Comparison of ENCODE assay signal across 34 cellular contexts in genomic region chr11:113449743-113450142, GRCh38. TPM values are rescaled to one million over a fixed set of nuclear protein-coding genes. Genes with fewer than 3 reads are reported as not detected.
"Had no signal": no experiment of that assay in that cellular context is flagged by ENCODE, and none has a peak within 500 bp of the region (broad histone marks: within the 10 kb centered on the region; RNA-seq: fewer than 3 reads in every experiment).

No MANE protein-coding gene starts in this region.

- ATAC-seq: activated CD8-positive, alpha-beta T cell treated with anti-CD3 and anti-CD28 coated beads for 36 hours; activated naive CD4-positive, alpha-beta T cell treated with anti-CD3 and anti-CD28 coated beads, Interleukin-2, amount 50 U/mL, for 72 hours; activated T-cell treated with anti-CD3 and anti-CD28 coated beads, Interleukin-2, amount 50 U/mL, for 4 hours; activated T-cell treated with anti-CD3 and anti-CD28 coated beads, Interleukin-2, amount 50 U/mL, for 72 hours; activated T-helper 17 cell treated with anti-CD3 and anti-CD28 coated beads, Interleukin-2, amount 50 U/mL, for 72 hours; body of pancreas had no signal

- DNase-seq: activated B cell treated with CpG ODN at 0.5 μM for 24 hours; activated CD4-positive, alpha-beta memory T cell treated with anti-CD3 and anti-CD28 coated beads for 36 hours; activated CD4-positive, alpha-beta T cell treated with anti-CD3 and anti-CD28 coated beads for 4 hours; activated CD4-positive, alpha-beta T cell treated with anti-CD3 and anti-CD28 coated beads, Interleukin-2, amount 10 ng/mL, durations not matched to agents 24 days and 14 days; activated CD4-positive, alpha-beta T cell treated with anti-CD3 and anti-CD28 coated beads, Interleukin-2, amount 50 U/mL, for 1 hour; activated CD4-positive, alpha-beta T cell treated with anti-CD3 and anti-CD28 coated beads, Interleukin-2, amount 50 U/mL, for 4 hours; activated CD4-positive, CD25-positive, alpha-beta regulatory T cell treated with anti-CD3 and anti-CD28 coated beads, Interleukin-2, amount 50 U/mL, for 72 hours; activated CD8-positive, alpha-beta T cell treated with anti-CD3 and anti-CD28 coated beads for 36 hours; activated effector memory CD4-positive, alpha-beta T cell treated with anti-CD3 and anti-CD28 coated beads, Interleukin-2, amount 50 U/mL, for 16 hours; activated gamma-delta T cell treated with Interleukin-2 at 50 U/mL for 16 hours; activated naive CD4-positive, alpha-beta T cell; activated naive CD4-positive, alpha-beta T cell treated with anti-CD3 and anti-CD28 coated beads for 36 hours; activated naive CD4-positive, alpha-beta T cell treated with anti-CD3 and anti-CD28 coated beads, Interleukin-2, amount 50 U/mL, for 16 hours; activated naive CD8-positive, alpha-beta T cell treated with anti-CD3 and anti-CD28 coated beads for 36 hours; activated T-cell treated with anti-CD3 and anti-CD28 coated beads for 4 hours; activated T-cell treated with anti-CD3 and anti-CD28 coated beads, Interleukin-2, amount 50 U/mL, for 1 hour; activated T-cell treated with anti-CD3 and anti-CD28 coated beads, Interleukin-2, amount 50 U/mL, for 4 hours; activated T-cell treated with anti-CD3 and anti-CD28 coated beads, Interleukin-2, amount 50 U/mL, for 72 hours; adrenal gland; amniotic stem cell; aorta; body of pancreas; brain microvascular endothelial cell; central memory CD4-positive, alpha-beta T cell; T-helper 2 cell; T-helper 9 cell had no signal

- H3K27me3 Mint-ChIP-seq: activated CD8-positive, alpha-beta T cell treated with anti-CD3 and anti-CD28 coated beads for 36 hours had no signal

- H3K9me3 Mint-ChIP-seq: activated B cell treated with CpG ODN at 0.5 μM for 24 hours; activated CD4-positive, alpha-beta memory T cell treated with anti-CD3 and anti-CD28 coated beads for 36 hours; activated CD4-positive, alpha-beta T cell treated with anti-CD3 and anti-CD28 coated beads, Interleukin-2, amount 10 ng/mL, durations not matched to agents 24 days and 14 days; activated CD8-positive, alpha-beta T cell treated with anti-CD3 and anti-CD28 coated beads for 36 hours; activated naive CD4-positive, alpha-beta T cell treated with anti-CD3 and anti-CD28 coated beads for 36 hours; activated naive CD4-positive, alpha-beta T cell treated with anti-CD3 and anti-CD28 coated beads, Interleukin-2, amount 50 U/mL, for 72 hours; activated naive CD8-positive, alpha-beta T cell treated with anti-CD3 and anti-CD28 coated beads for 36 hours; activated T-cell treated with anti-CD3 and anti-CD28 coated beads, Interleukin-2, amount 50 U/mL, for 4 hours; activated T-cell treated with anti-CD3 and anti-CD28 coated beads, Interleukin-2, amount 50 U/mL, for 72 hours; activated T-helper 1 cell treated with anti-CD3 and anti-CD28 coated beads, Interleukin-12 subunit alpha, Interleukin-12 subunit beta, Interleukin-2, Interleukin-4 antibody, amounts not matched to agents 30 ng/mL and 10 ng/mL and 1 ng/mL, durations not matched to agents 14 hours and 24 hours and 36 hours; activated T-helper 17 cell treated with anti-CD3 and anti-CD28 coated beads, Interleukin-2, amount 50 U/mL, for 72 hours; T-helper 1 cell treated with Interleukin-12 subunit alpha and Interleukin-12 subunit beta and Interleukin-4 antibody, amounts not matched to agents 30 μg/mL and 1 μg/mL, for 36 hours; T-helper 2 cell treated with Interferon-gamma antibody and Interleukin-4, amounts not matched to agents 5 μg/mL and 100 μg/mL, for 36 hours had no signal

- H3K27ac Mint-ChIP-seq: activated B cell treated with CpG ODN at 0.5 μM for 24 hours; activated CD4-positive, alpha-beta memory T cell treated with anti-CD3 and anti-CD28 coated beads for 36 hours; activated CD4-positive, alpha-beta T cell treated with anti-CD3 and anti-CD28 coated beads, Interleukin-2, amount 10 ng/mL, durations not matched to agents 24 days and 14 days; activated CD8-positive, alpha-beta T cell treated with anti-CD3 and anti-CD28 coated beads for 36 hours; activated naive CD4-positive, alpha-beta T cell treated with anti-CD3 and anti-CD28 coated beads for 36 hours; activated naive CD4-positive, alpha-beta T cell treated with anti-CD3 and anti-CD28 coated beads, Interleukin-2, amount 50 U/mL, for 72 hours; activated naive CD8-positive, alpha-beta T cell treated with anti-CD3 and anti-CD28 coated beads for 36 hours; activated T-cell treated with anti-CD3 and anti-CD28 coated beads, Interleukin-2, amount 50 U/mL, for 72 hours; activated T-helper 1 cell treated with anti-CD3 and anti-CD28 coated beads, Interleukin-12 subunit alpha, Interleukin-12 subunit beta, Interleukin-2, Interleukin-4 antibody, amounts not matched to agents 30 ng/mL and 10 ng/mL and 1 ng/mL, durations not matched to agents 14 hours and 24 hours and 36 hours; activated T-helper 17 cell treated with anti-CD3 and anti-CD28 coated beads, Interleukin-2, amount 50 U/mL, for 72 hours; T-helper 1 cell treated with Interleukin-12 subunit alpha and Interleukin-12 subunit beta and Interleukin-4 antibody, amounts not matched to agents 30 μg/mL and 1 μg/mL, for 36 hours; T-helper 2 cell treated with Interferon-gamma antibody and Interleukin-4, amounts not matched to agents 5 μg/mL and 100 μg/mL, for 36 hours had no signal

- H3K4me1 Mint-ChIP-seq: activated B cell treated with CpG ODN at 0.5 μM for 24 hours; activated T-helper 17 cell treated with anti-CD3 and anti-CD28 coated beads, Interleukin-2, amount 50 U/mL, for 72 hours had no signal

- H3K4me3 Mint-ChIP-seq: activated B cell treated with CpG ODN at 0.5 μM for 24 hours; activated CD4-positive, alpha-beta memory T cell treated with anti-CD3 and anti-CD28 coated beads for 36 hours; activated CD4-positive, alpha-beta T cell treated with anti-CD3 and anti-CD28 coated beads, Interleukin-2, amount 10 ng/mL, durations not matched to agents 24 days and 14 days; activated CD8-positive, alpha-beta T cell treated with anti-CD3 and anti-CD28 coated beads for 36 hours; activated naive CD4-positive, alpha-beta T cell treated with anti-CD3 and anti-CD28 coated beads for 36 hours; activated naive CD8-positive, alpha-beta T cell treated with anti-CD3 and anti-CD28 coated beads for 36 hours; activated T-cell treated with anti-CD3 and anti-CD28 coated beads, Interleukin-2, amount 50 U/mL, for 4 hours; activated T-cell treated with anti-CD3 and anti-CD28 coated beads, Interleukin-2, amount 50 U/mL, for 72 hours; activated T-helper 1 cell treated with anti-CD3 and anti-CD28 coated beads, Interleukin-12 subunit alpha, Interleukin-12 subunit beta, Interleukin-2, Interleukin-4 antibody, amounts not matched to agents 30 ng/mL and 10 ng/mL and 1 ng/mL, durations not matched to agents 14 hours and 24 hours and 36 hours; activated T-helper 17 cell treated with anti-CD3 and anti-CD28 coated beads, Interleukin-2, amount 50 U/mL, for 72 hours; T-helper 1 cell treated with Interleukin-12 subunit alpha and Interleukin-12 subunit beta and Interleukin-4 antibody, amounts not matched to agents 30 μg/mL and 1 μg/mL, for 36 hours; T-helper 2 cell treated with Interferon-gamma antibody and Interleukin-4, amounts not matched to agents 5 μg/mL and 100 μg/mL, for 36 hours had no signal

- H3K36me3 Mint-ChIP-seq: activated CD4-positive, alpha-beta memory T cell treated with anti-CD3 and anti-CD28 coated beads for 36 hours; activated naive CD4-positive, alpha-beta T cell treated with anti-CD3 and anti-CD28 coated beads, Interleukin-2, amount 50 U/mL, for 72 hours; activated naive CD8-positive, alpha-beta T cell treated with anti-CD3 and anti-CD28 coated beads for 36 hours had no signal

RNA-seq across cellular contexts. Expression of gene DRD2, which starts 25.5 kb away (rescaled TPM):
- total RNA-seq: activated B cell treated with CpG ODN at 0.5 μM for 24 hours; activated CD4-positive, alpha-beta memory T cell treated with anti-CD3 and anti-CD28 coated beads for 36 hours; activated CD4-positive, alpha-beta T cell treated with anti-CD3 and anti-CD28 coated beads, Interleukin-2, amount 10 ng/mL, durations not matched to agents 24 days and 14 days; activated CD8-positive, alpha-beta memory T cell treated with anti-CD3 and anti-CD28 coated beads for 36 hours; activated CD8-positive, alpha-beta T cell treated with anti-CD3 and anti-CD28 coated beads for 36 hours; activated naive CD4-positive, alpha-beta T cell treated with anti-CD3 and anti-CD28 coated beads for 36 hours; activated naive CD4-positive, alpha-beta T cell treated with anti-CD3 and anti-CD28 coated beads, Interleukin-2, amount 50 U/mL, for 72 hours; activated naive CD8-positive, alpha-beta T cell treated with anti-CD3 and anti-CD28 coated beads for 36 hours; activated T-cell treated with anti-CD3 and anti-CD28 coated beads, Interleukin-2, amount 50 U/mL, for 4 hours; activated T-helper 1 cell treated with anti-CD3 and anti-CD28 coated beads, Interleukin-12 subunit alpha, Interleukin-12 subunit beta, Interleukin-2, Interleukin-4 antibody, amounts not matched to agents 30 ng/mL and 10 ng/mL and 1 ng/mL, durations not matched to agents 14 hours and 24 hours and 36 hours; astrocyte; cardiac septum had no signal
